Comparison of ENCODE assay signal across 11 cellular contexts in genomic region chr11:75773595-75774353, GRCh38. TPM values are rescaled to one million over a fixed set of nuclear protein-coding genes. Genes with fewer than 3 reads are reported as not detected.
DNase-seq lines count a peak whose midpoint lies in the region; ATAC-seq and TF ChIP-seq lines count a peak whose summit lies in the region.
"Had no signal": no experiment of that assay in that cellular context is flagged by ENCODE, and none has a peak within 500 bp of the region (broad histone marks: within the 10 kb centered on the region; RNA-seq: fewer than 3 reads in every experiment).

No MANE protein-coding gene starts in this region.

- DNase-seq in left cardiac atrium (peak; percentile 10), left ventricle myocardium superior (no peak), upper lobe of right lung (no peak), NCI-H2171 (lab: John Stamatoyannopoulos, UW) (no peak), hippocampal formation (lab: John Stamatoyannopoulos, UW) (no peak)
- no peak for DNase-seq in CD8-positive, alpha-beta T cell

- H3K27ac Mint-ChIP-seq in T-helper 1 cell treated with Interleukin-12 subunit alpha and Interleukin-12 subunit beta and Interleukin-4 antibody, amounts not matched to agents 30 μg/mL and 1 μg/mL, for 36 hours = peak overlapping the region; percentile 91
- H3K27ac Mint-ChIP-seq in CD8-positive, alpha-beta T cell = no peak overlapping the region

- no peak overlapping the region for H3K4me3 ChIP-seq in upper lobe of right lung
- no peak overlapping the region for H3K4me3 ChIP-seq in CD8-positive, alpha-beta T cell (ENCODE audit: low read depth, low read length)

- H3K36me3 Mint-ChIP-seq in T-helper 1 cell treated with Interleukin-12 subunit alpha and Interleukin-12 subunit beta and Interleukin-4 antibody, amounts not matched to agents 30 μg/mL and 1 μg/mL, for 36 hours (ENCODE audit: low read depth) = peaks cover 4% of the 10 kb centered on the region
- no peaks in the 10 kb centered on the region for H3K36me3 Mint-ChIP-seq in CD8-positive, alpha-beta T cell

- no peaks in the 10 kb centered on the region for H3K9me3 Mint-ChIP-seq in T-helper 1 cell treated with Interleukin-12 subunit alpha and Interleukin-12 subunit beta and Interleukin-4 antibody, amounts not matched to agents 30 μg/mL and 1 μg/mL, for 36 hours
- H3K9me3 Mint-ChIP-seq in CD8-positive, alpha-beta T cell = no peaks in the 10 kb centered on the region

- H3K4me1 Mint-ChIP-seq in T-helper 1 cell treated with Interleukin-12 subunit alpha and Interleukin-12 subunit beta and Interleukin-4 antibody, amounts not matched to agents 30 μg/mL and 1 μg/mL, for 36 hours (ENCODE audit: low read depth) = peaks cover 48% of the 10 kb centered on the region
- peaks cover 15% of the 10 kb centered on the region for H3K4me1 Mint-ChIP-seq in CD8-positive, alpha-beta T cell (ENCODE audit: low read depth)

- peaks cover 24% of the 10 kb centered on the region for H3K27me3 Mint-ChIP-seq in T-helper 1 cell treated with Interleukin-12 subunit alpha and Interleukin-12 subunit beta and Interleukin-4 antibody, amounts not matched to agents 30 μg/mL and 1 μg/mL, for 36 hours (ENCODE audit: low read depth)
- H3K27me3 Mint-ChIP-seq in CD8-positive, alpha-beta T cell (ENCODE audit: low read depth) = peaks cover 2% of the 10 kb centered on the region

- no peaks in the 10 kb centered on the region for H3K36me3 ChIP-seq in upper lobe of right lung
- H3K36me3 ChIP-seq in CD8-positive, alpha-beta T cell (ENCODE audit: insufficient read depth, low read length) = no peaks in the 10 kb centered on the region

- H3K4me1 ChIP-seq in upper lobe of right lung = peaks cover 4% of the 10 kb centered on the region
- H3K4me1 ChIP-seq in CD8-positive, alpha-beta T cell (ENCODE audit: insufficient read depth, low read length) = peaks cover 6% of the 10 kb centered on the region

- ATAC-seq in left cardiac atrium = no peak
- no peak for ATAC-seq in left ventricle myocardium superior
- peak; percentile 59 for ATAC-seq in HG03060 (IDR thresholded peaks at IDR 0.05; ENCODE audit: low read depth, unreplicated experiment)
- ATAC-seq in upper lobe of right lung = peak; percentile 42
- ATAC-seq in CD8-positive, alpha-beta T cell = no peak

- no peaks in the 10 kb centered on the region for H3K9me3 ChIP-seq in upper lobe of right lung
- H3K9me3 ChIP-seq in CD8-positive, alpha-beta T cell (ENCODE audit: low read length) = no peaks in the 10 kb centered on the region

- intact Hi-C loops in left cardiac atrium (cut with DNase I) (no loop called here), left ventricle myocardium superior (cut with micrococcal nuclease) (no loop called here), upper lobe of right lung (cut with DNase I) (no loop called here)
- intact Hi-C loops in CD8-positive, alpha-beta T cell (cut with DNase I, micrococcal nuclease) = no loop called here

- H3K27me3 ChIP-seq in upper lobe of right lung = no peaks in the 10 kb centered on the region
- H3K27me3 ChIP-seq in CD8-positive, alpha-beta T cell (ENCODE audit: insufficient read depth, low read length) = peaks cover 4% of the 10 kb centered on the region

- H3K27ac ChIP-seq in upper lobe of right lung = no peak overlapping the region
- no peak overlapping the region for H3K27ac ChIP-seq in CD8-positive, alpha-beta T cell (ENCODE audit: low read depth, low read length)
- H3K27ac ChIP-seq: VCaP had no signal

- H3K4me3 Mint-ChIP-seq in T-helper 1 cell treated with Interleukin-12 subunit alpha and Interleukin-12 subunit beta and Interleukin-4 antibody, amounts not matched to agents 30 μg/mL and 1 μg/mL, for 36 hours = peak overlapping the region; percentile 54
- no peak overlapping the region for H3K4me3 Mint-ChIP-seq in CD8-positive, alpha-beta T cell

- CTCF ChIA-PET in CD8-positive, alpha-beta T cell (lab: Charles Lee) = interaction anchor here (1.0 to 1.6 kb wide), 2 partner anchors 29 to 68 kb away, joined by 4 to 5 read pairs; no protein-coding TSS in a partner anchor

- TF ChIP-seq CTCF in upper lobe of right lung (IDR thresholded peaks at IDR 0.05) = no peak
- TF ChIP-seq CTCF in CD8-positive, alpha-beta T cell (IDR thresholded peaks at IDR 0.05) = no peak

- POLR2A ChIA-PET in CD8-positive, alpha-beta T cell (lab: Charles Lee) = no interaction called here

RNA-seq across cellular contexts. Expression of gene DGAT2, which starts 5.2 kb away (rescaled TPM):
- total RNA-seq in left cardiac atrium = 100 to 1,000 TPM in 1 of 2 donors, 10 to 100 TPM in 1; 81.2 to 131 TPM
- total RNA-seq in left ventricle myocardium superior = 18.3 TPM
- 6.2 TPM for total RNA-seq in upper lobe of right lung
- total RNA-seq in CD8-positive, alpha-beta T cell = not detected

RNA-seq across cellular contexts. Expression of gene UVRAG, which starts 41.2 kb away (rescaled TPM):
- total RNA-seq in left cardiac atrium (10 to 100 TPM; 13.9 to 17.7 TPM), left ventricle myocardium superior (14.9 TPM), upper lobe of right lung (31.0 TPM)
- 10 to 100 TPM; 14.3 to 15.1 TPM for total RNA-seq in CD8-positive, alpha-beta T cell

RNA-seq across cellular contexts. Expression of gene MOGAT2, which starts 56.1 kb away (rescaled TPM):
- total RNA-seq in left cardiac atrium (under 1 TPM; 0.26 to 0.38 TPM), left ventricle myocardium superior (0.17 TPM), upper lobe of right lung (not detected)
- not detected for total RNA-seq in CD8-positive, alpha-beta T cell
- total RNA-seq: Daoy, glomerular endothelial cell had no signal

Comparison
In these comparisons a context has a peak if more than half of its experiments do, and no peak if none do; other contexts are left out.
1. ATAC-seq: peak in HG03060 (single experiment) and upper lobe of right lung (single experiment); none in left cardiac atrium (0 of 2), left ventricle myocardium superior (single experiment) and CD8-positive, alpha-beta T cell (single experiment).